ENCODE assay signal across 18 cellular contexts in genomic region chr16:65032397-65032796, GRCh38.
DNase-seq lines count a peak whose midpoint lies in the region; ATAC-seq and TF ChIP-seq lines count a peak whose summit lies in the region.
"Had no signal": no experiment of that assay in that cellular context is flagged by ENCODE, and none has a peak within 500 bp of the region (broad histone marks: within the 10 kb centered on the region; RNA-seq: fewer than 3 reads in every experiment).

No MANE protein-coding gene starts in this region.

- H3K36me3 Mint-ChIP-seq in HFFc6 (ENCODE audit: low read depth) (peaks cover 30% of the 10 kb centered on the region), chondrocyte (ENCODE audit: low read depth) (peaks cover 26% of the 10 kb centered on the region), nephron (ENCODE audit: low read depth) (peaks cover 62% of the 10 kb centered on the region)
- no peaks in the 10 kb centered on the region for H3K36me3 Mint-ChIP-seq in activated T-helper 1 cell treated with anti-CD3 and anti-CD28 coated beads, Interleukin-12 subunit alpha, Interleukin-12 subunit beta, Interleukin-2, Interleukin-4 antibody, amounts not matched to agents 30 ng/mL and 10 ng/mL and 1 ng/mL, durations not matched to agents 14 hours and 24 hours and 36 hours (ENCODE audit: low read depth)
- H3K36me3 Mint-ChIP-seq: CD4-positive, alpha-beta memory T cell had no signal

- TF ChIP-seq CTCF in AG10803 (conservative IDR thresholded peaks at IDR 0.05; ENCODE audit: low read length) (no peak), HFFc6 (IDR thresholded peaks at IDR 0.05) (no peak), chondrocyte (IDR thresholded peaks at IDR 0.05) (no peak), nephron (IDR thresholded peaks at IDR 0.05; ENCODE audit: unreplicated experiment in 3 of 3) (no peak)

- H3K9me3 Mint-ChIP-seq in HFFc6 (no peaks in the 10 kb centered on the region), chondrocyte (ENCODE audit: low read depth) (no peaks in the 10 kb centered on the region), nephron (no peaks in the 10 kb centered on the region)
- peaks cover 8% of the 10 kb centered on the region for H3K9me3 Mint-ChIP-seq in activated T-helper 1 cell treated with anti-CD3 and anti-CD28 coated beads, Interleukin-12 subunit alpha, Interleukin-12 subunit beta, Interleukin-2, Interleukin-4 antibody, amounts not matched to agents 30 ng/mL and 10 ng/mL and 1 ng/mL, durations not matched to agents 14 hours and 24 hours and 36 hours
- H3K9me3 Mint-ChIP-seq: H9 had no signal

- peak; percentile 27 for DNase-seq in AG10803 (ENCODE audit: low read depth)
- no peak for DNase-seq in HFFc6
- DNase-seq in chondrocyte (ENCODE audit: low spot score): no peak
- DNase-seq in NOMO-1 (lab: John Stamatoyannopoulos, UW; ENCODE audit: unreplicated experiment in 2 of 2): no peak
- DNase-seq in NCI-H2107 treated with DMSO at 0.1 percent for 48 hours (lab: John Stamatoyannopoulos, UW; ENCODE audit: unreplicated experiment): no peak
- no peak for DNase-seq in activated T-helper 1 cell treated with anti-CD3 and anti-CD28 coated beads, Interleukin-12 subunit alpha, Interleukin-12 subunit beta, Interleukin-2, Interleukin-4 antibody, amounts not matched to agents 30 ng/mL and 10 ng/mL and 1 ng/mL, durations not matched to agents 14 hours and 24 hours and 36 hours (ENCODE audit: low spot score)
- DNase-seq: CD4-positive, alpha-beta memory T cell; H9; NCI-H1105 treated with DMSO at 0.1 percent for 48 hours; NCI-H1694 treated with DMSO at 0.1 percent for 48 hours; NCI-H2107; NCI-H345; NCI-H69; Peyer's patch had no signal

- no peak overlapping the region for H3K4me3 ChIP-seq in AG10803 (ENCODE audit: low read length)
- H3K4me3 ChIP-seq: BLaER1, Peyer's patch had no signal

- peaks cover 63% of the 10 kb centered on the region for H3K4me1 Mint-ChIP-seq in HFFc6 (ENCODE audit: low read depth)
- peaks cover 83% of the 10 kb centered on the region for H3K4me1 Mint-ChIP-seq in chondrocyte (ENCODE audit: low read depth)
- peaks cover 83% of the 10 kb centered on the region for H3K4me1 Mint-ChIP-seq in nephron
- no peaks in the 10 kb centered on the region for H3K4me1 Mint-ChIP-seq in activated T-helper 1 cell treated with anti-CD3 and anti-CD28 coated beads, Interleukin-12 subunit alpha, Interleukin-12 subunit beta, Interleukin-2, Interleukin-4 antibody, amounts not matched to agents 30 ng/mL and 10 ng/mL and 1 ng/mL, durations not matched to agents 14 hours and 24 hours and 36 hours (ENCODE audit: low read depth)
- H3K4me1 Mint-ChIP-seq: CD4-positive, alpha-beta memory T cell had no signal

- no peak overlapping the region for H3K4me3 Mint-ChIP-seq in HFFc6
- H3K4me3 Mint-ChIP-seq in chondrocyte (ENCODE audit: unreplicated experiment): no peak overlapping the region
- no peak overlapping the region for H3K4me3 Mint-ChIP-seq in nephron
- no peak overlapping the region for H3K4me3 Mint-ChIP-seq in activated T-helper 1 cell treated with anti-CD3 and anti-CD28 coated beads, Interleukin-12 subunit alpha, Interleukin-12 subunit beta, Interleukin-2, Interleukin-4 antibody, amounts not matched to agents 30 ng/mL and 10 ng/mL and 1 ng/mL, durations not matched to agents 14 hours and 24 hours and 36 hours
- H3K4me3 Mint-ChIP-seq: CD4-positive, alpha-beta memory T cell; H9 had no signal

- H3K27me3 Mint-ChIP-seq in HFFc6 (ENCODE audit: insufficient read depth) (peaks cover under 1% of the 10 kb centered on the region), chondrocyte (ENCODE audit: low read depth) (no peaks in the 10 kb centered on the region), nephron (ENCODE audit: low read depth) (no peaks in the 10 kb centered on the region)
- no peaks in the 10 kb centered on the region for H3K27me3 Mint-ChIP-seq in activated T-helper 1 cell treated with anti-CD3 and anti-CD28 coated beads, Interleukin-12 subunit alpha, Interleukin-12 subunit beta, Interleukin-2, Interleukin-4 antibody, amounts not matched to agents 30 ng/mL and 10 ng/mL and 1 ng/mL, durations not matched to agents 14 hours and 24 hours and 36 hours (ENCODE audit: insufficient read depth)
- H3K27me3 Mint-ChIP-seq: CD4-positive, alpha-beta memory T cell had no signal

- peak overlapping the region; percentile 19; the same call in 1 of the 2 replicates for H3K27ac Mint-ChIP-seq in HFFc6
- H3K27ac Mint-ChIP-seq in chondrocyte (ENCODE audit: unreplicated experiment): peak overlapping the region; percentile 47
- peak overlapping the region in 2 of 3 experiments; percentile 34 to 80 for H3K27ac Mint-ChIP-seq in nephron
- H3K27ac Mint-ChIP-seq in activated T-helper 1 cell treated with anti-CD3 and anti-CD28 coated beads, Interleukin-12 subunit alpha, Interleukin-12 subunit beta, Interleukin-2, Interleukin-4 antibody, amounts not matched to agents 30 ng/mL and 10 ng/mL and 1 ng/mL, durations not matched to agents 14 hours and 24 hours and 36 hours: no peak overlapping the region
- H3K27ac Mint-ChIP-seq: CD4-positive, alpha-beta memory T cell had no signal

- intact Hi-C loops in activated T-helper 1 cell treated with anti-CD3 and anti-CD28 coated beads, Interleukin-12 subunit alpha, Interleukin-12 subunit beta, Interleukin-2, Interleukin-4 antibody, amounts not matched to agents 30 ng/mL and 10 ng/mL and 1 ng/mL, durations not matched to agents 14 hours and 24 hours and 36 hours (cut with micrococcal nuclease): no loop called here

- no peak for ATAC-seq in HG02642 (IDR thresholded peaks at IDR 0.05; ENCODE audit: poor library complexity, unreplicated experiment)
- ATAC-seq: Right ventricle myocardium inferior had no signal
